ENCODE assay signal across 1 cellular context in genomic region chr9:136788644-136789522, GRCh38.
TF ChIP-seq lines count a peak whose summit lies in the region.
"Not testable (repeated sequence)": the region's sequence is repeated elsewhere in the genome, so short reads cannot be mapped to it uniquely, and the experiment has no call there.

No MANE protein-coding gene starts in this region.

TF ChIP-seq in K562, 482 proteins besides CTCF, POLR2A, EP300 and RAD21 (continues in another document):
- TF ChIP-seq ARID4B (CRISPR knock-in tag; IDR thresholded peaks at IDR 0.05) (0 out of 2 replicates have a peak, but pooled peaks have one; percentile 28), FOXK2 (conservative IDR thresholded peaks at IDR 0.05 in 1 of 2, IDR thresholded peaks at IDR 0.05 in 1 of 2; ENCODE audit: low read depth in 2 of 2) (peak; percentile 2 to 40; a peak in 1 of 4 replicates), POLR2B (IDR thresholded peaks at IDR 0.05; ENCODE audit: low read depth, partially characterized antibody) (peak; percentile 29), GATA2 (CRISPR knock-in tag; IDR thresholded peaks at IDR 0.05) (peak; percentile 64), TAL1 (IDR thresholded peaks at IDR 0.05) (peak; percentile 74), CBFA2T2 (conservative IDR thresholded peaks at IDR 0.05) (peak; percentile 87), TEAD4 (IDR thresholded peaks at IDR 0.05; ENCODE audit: low read length) (peak; percentile 69), POLR2AphosphoS5 (IDR thresholded peaks at IDR 0.05; ENCODE audit: control insufficient read depth, insufficient read depth, low read depth, low read length) (peak; percentile 28; the same call in 1 of the 2 replicates), ZBTB2 (IDR thresholded peaks at IDR 0.05) (peak; percentile 50; the same call in 1 of the 2 replicates), RNF2 (IDR thresholded peaks at IDR 0.05) (peak; percentile 71; the same call in 1 of the 2 replicates), NCOR1 (IDR thresholded peaks at IDR 0.05) (peak; percentile 83), SMAD4 (CRISPR knock-in tag; conservative IDR thresholded peaks at IDR 0.05) (peak; percentile 17), ERF (CRISPR knock-in tag; IDR thresholded peaks at IDR 0.05) (0 out of 2 replicates have a peak, but pooled peaks have one; percentile 33), MAX (CRISPR knock-in tag; IDR thresholded peaks at IDR 0.05) (peak; percentile 45), TAF7 (tag; IDR thresholded peaks at IDR 0.05) (peak; percentile 69), GATAD2B (IDR thresholded peaks at IDR 0.05; ENCODE audit: borderline replicate concordance) (0 out of 2 replicates have a peak, but pooled peaks have one; percentile 25), KDM1A (IDR thresholded peaks at IDR 0.05) (peak; percentile 19 to 34; a peak in 1 of 4 replicates), TEAD1 (CRISPR knock-in tag; IDR thresholded peaks at IDR 0.05) (peak; percentile 45 to 67; a peak in 2 of 4 replicates), TCF3 (CRISPR knock-in tag; IDR thresholded peaks at IDR 0.05) (peak; percentile 82), TFAP4 (CRISPR knock-in tag; IDR thresholded peaks at IDR 0.05; ENCODE audit: borderline replicate concordance) (peak; percentile 29; the same call in 1 of the 2 replicates), LEF1 (IDR thresholded peaks at IDR 0.05) (peak; percentile 83), DPF2 (IDR thresholded peaks at IDR 0.05) (peak; percentile 67), FOXA3 (CRISPR knock-in tag; conservative IDR thresholded peaks at IDR 0.05 in 1 of 2, IDR thresholded peaks at IDR 0.05 in 1 of 2) (peak; percentile 43 to 49; a peak in 2 of 4 replicates), ZNF197 (CRISPR knock-in tag; IDR thresholded peaks at IDR 0.05; ENCODE audit: low read depth) (peak; percentile 59; the same call in 1 of the 2 replicates), JUN (IDR thresholded peaks at IDR 0.05; ENCODE audit: borderline replicate concordance, low read depth, low read length) (0 out of 2 replicates have a peak, but pooled peaks have one; percentile 17), ZNF263 (CRISPR knock-in tag; IDR thresholded peaks at IDR 0.05; ENCODE audit: borderline replicate concordance) (peak; percentile 29; the same call in 1 of the 2 replicates), TAF1 (IDR thresholded peaks at IDR 0.05; ENCODE audit: control insufficient read depth, extremely low read depth, insufficient read depth, low read length, severe bottlenecking) (peak; percentile 32), ZNF384 (IDR thresholded peaks at IDR 0.05; ENCODE audit: low read depth, low read length) (peak; percentile 46; the same call in 1 of the 2 replicates), HDAC1 (IDR thresholded peaks at IDR 0.05) (peak in 1 of 2 experiments; percentile 50; a peak in 1 of 4 replicates), SOX6 (IDR thresholded peaks at IDR 0.05) (peak; percentile 75), MEIS2 (IDR thresholded peaks at IDR 0.05; ENCODE audit: partially characterized antibody) (peak; percentile 60), ARID1B (IDR thresholded peaks at IDR 0.05) (peak; percentile 84)
- not testable (repeated sequence) for TF ChIP-seq TEAD4, JUN (CRISPR knock-in tag; IDR thresholded peaks at IDR 0.05; ENCODE audit: borderline replicate concordance)
- TF ChIP-seq, protein P1, sequence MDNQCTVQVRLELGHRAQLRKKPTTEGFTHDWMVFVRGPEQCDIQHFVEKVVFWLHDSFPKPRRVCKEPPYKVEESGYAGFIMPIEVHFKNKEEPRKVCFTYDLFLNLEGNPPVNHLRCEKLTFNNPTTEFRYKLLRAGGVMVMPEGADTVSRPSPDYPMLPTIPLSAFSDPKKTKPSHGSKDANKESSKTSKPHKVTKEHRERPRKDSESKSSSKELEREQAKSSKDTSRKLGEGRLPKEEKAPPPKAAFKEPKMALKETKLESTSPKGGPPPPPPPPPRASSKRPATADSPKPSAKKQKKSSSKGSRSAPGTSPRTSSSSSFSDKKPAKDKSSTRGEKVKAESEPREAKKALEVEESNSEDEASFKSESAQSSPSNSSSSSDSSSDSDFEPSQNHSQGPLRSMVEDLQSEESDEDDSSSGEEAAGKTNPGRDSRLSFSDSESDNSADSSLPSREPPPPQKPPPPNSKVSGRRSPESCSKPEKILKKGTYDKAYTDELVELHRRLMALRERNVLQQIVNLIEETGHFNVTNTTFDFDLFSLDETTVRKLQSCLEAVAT (IDR thresholded peaks at IDR 0.05): peak in 1 of 2 experiments; percentile 17; a peak in 1 of 4 replicates
- TF ChIP-seq, protein P2, sequence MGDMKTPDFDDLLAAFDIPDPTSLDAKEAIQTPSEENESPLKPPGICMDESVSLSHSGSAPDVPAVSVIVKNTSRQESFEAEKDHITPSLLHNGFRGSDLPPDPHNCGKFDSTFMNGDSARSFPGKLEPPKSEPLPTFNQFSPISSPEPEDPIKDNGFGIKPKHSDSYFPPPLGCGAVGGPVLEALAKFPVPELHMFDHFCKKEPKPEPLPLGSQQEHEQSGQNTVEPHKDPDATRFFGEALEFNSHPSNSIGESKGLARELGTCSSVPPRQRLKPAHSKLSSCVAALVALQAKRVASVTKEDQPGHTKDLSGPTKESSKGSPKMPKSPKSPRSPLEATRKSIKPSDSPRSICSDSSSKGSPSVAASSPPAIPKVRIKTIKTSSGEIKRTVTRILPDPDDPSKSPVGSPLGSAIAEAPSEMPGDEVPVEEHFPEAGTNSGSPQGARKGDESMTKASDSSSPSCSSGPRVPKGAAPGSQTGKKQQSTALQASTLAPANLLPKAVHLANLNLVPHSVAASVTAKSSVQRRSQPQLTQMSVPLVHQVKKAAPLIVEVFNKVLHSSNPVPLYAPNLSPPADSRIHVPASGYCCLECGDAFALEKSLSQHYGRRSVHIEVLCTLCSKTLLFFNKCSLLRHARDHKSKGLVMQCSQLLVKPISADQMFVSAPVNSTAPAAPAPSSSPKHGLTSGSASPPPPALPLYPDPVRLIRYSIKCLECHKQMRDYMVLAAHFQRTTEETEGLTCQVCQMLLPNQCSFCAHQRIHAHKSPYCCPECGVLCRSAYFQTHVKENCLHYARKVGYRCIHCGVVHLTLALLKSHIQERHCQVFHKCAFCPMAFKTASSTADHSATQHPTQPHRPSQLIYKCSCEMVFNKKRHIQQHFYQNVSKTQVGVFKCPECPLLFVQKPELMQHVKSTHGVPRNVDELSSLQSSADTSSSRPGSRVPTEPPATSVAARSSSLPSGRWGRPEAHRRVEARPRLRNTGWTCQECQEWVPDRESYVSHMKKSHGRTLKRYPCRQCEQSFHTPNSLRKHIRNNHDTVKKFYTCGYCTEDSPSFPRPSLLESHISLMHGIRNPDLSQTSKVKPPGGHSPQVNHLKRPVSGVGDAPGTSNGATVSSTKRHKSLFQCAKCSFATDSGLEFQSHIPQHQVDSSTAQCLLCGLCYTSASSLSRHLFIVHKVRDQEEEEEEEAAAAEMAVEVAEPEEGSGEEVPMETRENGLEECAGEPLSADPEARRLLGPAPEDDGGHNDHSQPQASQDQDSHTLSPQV (IDR thresholded peaks at IDR 0.05): 0 out of 2 replicates have a peak, but pooled peaks have one; percentile 7
- TF ChIP-seq, protein P3, sequence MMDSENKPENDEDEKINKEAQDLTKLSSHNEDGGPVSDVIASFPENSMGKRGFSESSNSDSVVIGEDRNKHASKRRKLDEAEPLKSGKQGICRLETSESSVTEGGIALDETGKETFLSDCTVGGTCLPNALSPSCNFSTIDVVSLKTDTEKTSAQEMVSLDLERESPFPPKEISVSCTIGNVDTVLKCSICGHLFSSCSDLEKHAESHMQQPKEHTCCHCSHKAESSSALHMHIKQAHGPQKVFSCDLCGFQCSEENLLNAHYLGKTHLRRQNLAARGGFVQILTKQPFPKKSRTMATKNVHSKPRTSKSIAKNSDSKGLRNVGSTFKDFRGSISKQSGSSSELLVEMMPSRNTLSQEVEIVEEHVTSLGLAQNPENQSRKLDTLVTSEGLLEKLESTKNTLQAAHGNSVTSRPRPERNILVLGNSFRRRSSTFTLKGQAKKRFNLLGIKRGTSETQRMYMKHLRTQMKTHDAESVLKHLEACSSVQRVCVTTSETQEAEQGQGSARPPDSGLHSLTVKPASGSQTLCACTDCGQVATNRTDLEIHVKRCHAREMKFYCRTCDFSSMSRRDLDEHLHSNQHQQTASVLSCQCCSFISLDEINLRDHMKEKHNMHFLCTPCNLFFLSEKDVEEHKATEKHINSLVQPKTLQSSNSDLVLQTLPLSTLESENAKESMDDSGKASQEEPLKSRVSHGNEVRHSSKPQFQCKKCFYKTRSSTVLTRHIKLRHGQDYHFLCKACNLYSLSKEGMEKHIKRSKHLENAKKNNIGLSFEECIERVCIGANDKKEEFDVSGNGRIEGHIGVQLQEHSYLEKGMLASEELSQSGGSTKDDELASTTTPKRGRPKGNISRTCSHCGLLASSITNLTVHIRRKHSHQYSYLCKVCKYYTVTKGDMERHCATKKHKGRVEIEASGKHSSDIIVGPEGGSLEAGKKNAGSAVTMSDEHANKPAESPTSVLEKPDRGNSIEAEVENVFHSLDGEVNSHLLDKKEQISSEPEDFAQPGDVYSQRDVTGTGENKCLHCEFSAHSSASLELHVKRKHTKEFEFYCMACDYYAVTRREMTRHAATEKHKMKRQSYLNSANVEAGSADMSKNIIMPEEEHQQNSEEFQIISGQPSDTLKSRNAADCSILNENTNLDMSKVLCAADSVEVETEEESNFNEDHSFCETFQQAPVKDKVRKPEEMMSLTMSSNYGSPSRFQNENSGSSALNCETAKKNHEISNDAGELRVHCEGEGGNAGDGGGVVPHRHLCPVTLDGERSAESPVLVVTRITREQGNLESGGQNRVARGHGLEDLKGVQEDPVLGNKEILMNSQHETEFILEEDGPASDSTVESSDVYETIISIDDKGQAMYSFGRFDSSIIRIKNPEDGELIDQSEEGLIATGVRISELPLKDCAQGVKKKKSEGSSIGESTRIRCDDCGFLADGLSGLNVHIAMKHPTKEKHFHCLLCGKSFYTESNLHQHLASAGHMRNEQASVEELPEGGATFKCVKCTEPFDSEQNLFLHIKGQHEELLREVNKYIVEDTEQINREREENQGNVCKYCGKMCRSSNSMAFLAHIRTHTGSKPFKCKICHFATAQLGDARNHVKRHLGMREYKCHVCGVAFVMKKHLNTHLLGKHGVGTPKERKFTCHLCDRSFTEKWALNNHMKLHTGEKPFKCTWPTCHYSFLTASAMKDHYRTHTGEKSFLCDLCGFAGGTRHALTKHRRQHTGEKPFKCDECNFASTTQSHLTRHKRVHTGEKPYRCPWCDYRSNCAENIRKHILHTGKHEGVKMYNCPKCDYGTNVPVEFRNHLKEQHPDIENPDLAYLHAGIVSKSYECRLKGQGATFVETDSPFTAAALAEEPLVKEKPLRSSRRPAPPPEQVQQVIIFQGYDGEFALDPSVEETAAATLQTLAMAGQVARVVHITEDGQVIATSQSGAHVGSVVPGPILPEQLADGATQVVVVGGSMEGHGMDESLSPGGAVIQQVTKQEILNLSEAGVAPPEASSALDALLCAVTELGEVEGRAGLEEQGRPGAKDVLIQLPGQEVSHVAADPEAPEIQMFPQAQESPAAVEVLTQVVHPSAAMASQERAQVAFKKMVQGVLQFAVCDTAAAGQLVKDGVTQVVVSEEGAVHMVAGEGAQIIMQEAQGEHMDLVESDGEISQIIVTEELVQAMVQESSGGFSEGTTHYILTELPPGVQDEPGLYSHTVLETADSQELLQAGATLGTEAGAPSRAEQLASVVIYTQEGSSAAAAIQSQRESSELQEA (IDR thresholded peaks at IDR 0.05; ENCODE audit: low read depth): peak; percentile 85
